Comparison of ENCODE assay signal across 24 cellular contexts in the genomic region with DNA sequence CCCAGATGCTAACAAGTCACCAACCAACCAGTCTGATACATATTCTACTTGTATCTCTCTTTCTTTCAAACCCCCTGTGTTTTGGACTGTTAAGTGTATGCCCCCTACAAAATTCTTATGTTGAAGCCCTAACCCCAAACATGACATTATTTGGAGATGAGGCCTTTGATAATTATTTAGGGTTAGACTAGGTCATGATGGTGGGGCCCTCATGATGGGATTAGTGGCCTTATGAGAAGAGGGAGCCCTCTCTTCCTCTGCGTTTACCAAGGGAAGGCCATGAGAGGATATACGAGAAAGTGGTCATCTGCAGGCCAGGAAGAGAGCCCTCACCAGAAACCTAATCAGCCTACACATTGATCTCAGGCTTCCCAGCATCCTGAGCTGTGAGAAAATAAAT. TPM values are rescaled to one million over a fixed set of nuclear protein-coding genes. Genes with fewer than 3 reads are reported as not detected.
A peak's percentile ranks its signal among the peaks of the same experiment; 100 is the strongest.
DNase-seq lines count a peak whose midpoint lies in the region; ATAC-seq, FAIRE-seq and TF ChIP-seq lines count a peak whose summit lies in the region.
"Had no signal": no experiment of that assay in that cellular context is flagged by ENCODE, and none has a peak within 500 bp of the region (broad histone marks: within the 10 kb centered on the region; RNA-seq: fewer than 3 reads in every experiment).

No MANE protein-coding gene starts in this region.

- CTCF ChIA-PET in GM12878 (lab: Yijun Ruan, JAX), result interaction anchor here (1.4 kb wide), 1 partner anchor 11 kb away, joined by 3 read pairs; no protein-coding TSS in a partner anchor

- H3K79me2 ChIP-seq in DOHH2 (ENCODE audit: control insufficient read depth, low read length) (peaks cover 86% of the 10 kb centered on the region), GM12878 (ENCODE audit: control insufficient read depth, insufficient read depth, low read length) (peaks cover 42% of the 10 kb centered on the region), keratinocyte (ENCODE audit: control insufficient read depth, insufficient read depth, low read length) (peaks cover 10% of the 10 kb centered on the region)

- SMC1A ChIA-PET in GM12878 (lab: Charles Lee; ENCODE audit: uncharacterized antibody, unreplicated experiment), result interaction anchor here (2.7 kb wide), 1 partner anchor 91 kb away, joined by 6 read pairs; no protein-coding TSS in a partner anchor

- intact Hi-C loops in GM12878 (cut with micrococcal nuclease; ENCODE audit: unreplicated experiment), result loop anchor here (5.0 kb wide), 1 partner anchor 93 kb away; no protein-coding TSS in a partner anchor

- H3K27ac ChIP-seq in BLaER1, result no peak overlapping the region
- peak overlapping the region; percentile 85 for H3K27ac ChIP-seq in DOHH2 (ENCODE audit: low read depth, low read length)
- H3K27ac ChIP-seq in GM12878 (ENCODE audit: control insufficient read depth, insufficient read depth), result no peak overlapping the region
- no peak overlapping the region for H3K27ac ChIP-seq in keratinocyte (ENCODE audit: control insufficient read depth, insufficient read depth, low read length)
- no peak overlapping the region for H3K27ac ChIP-seq in SJCRH30
- H3K27ac ChIP-seq: SJSA1 had no signal

- no TSS peak for BruUV-seq in GM12878 (replicated peaks; lab: Mats Ljungman, UMichigan)

- H3K36me3 ChIP-seq in BLaER1 (peaks cover 37% of the 10 kb centered on the region), DOHH2 (ENCODE audit: control insufficient read depth, low read length) (peaks cover 72% of the 10 kb centered on the region), GM12878 (ENCODE audit: control insufficient read depth in 2 of 2, insufficient read depth in 2 of 2, low read length in 1 of 2) (no peaks in the 10 kb centered on the region), keratinocyte (ENCODE audit: control insufficient read depth in 2 of 2, extremely low read depth in 1 of 2, insufficient read depth in 2 of 2, low read length in 2 of 2) (no peaks in the 10 kb centered on the region), SJCRH30 (no peaks in the 10 kb centered on the region)
- H3K36me3 ChIP-seq: SJSA1 had no signal

- no peak for FAIRE-seq in GM12878 (lab: Jason Lieb, UNC)
- FAIRE-seq in keratinocyte (lab: Jason Lieb, UNC), result peak; percentile 9
- FAIRE-seq: G401.6, HTR-8/SVneo, RCC 7860 had no signal

- dilution Hi-C loops in keratinocyte (cut with MboI; ENCODE audit: extremely low pct_ligation_motif_present, low sequenced_read_pairs), result no loop called here

- TF ChIP-seq RAD21 in GM12878 (IDR thresholded peaks at IDR 0.05; ENCODE audit: insufficient read depth, low read depth, low read length), result no peak

- ATAC-seq in GM12878, result no peak

- TF ChIP-seq POLR2A in GM12878 (IDR thresholded peaks at IDR 0.05; ENCODE audit: low read depth, low read length), result no peak

- H3K4me2 ChIP-seq in BLaER1, result peak overlapping the region; percentile 92
- peak overlapping the region; percentile 86 for H3K4me2 ChIP-seq in DOHH2 (ENCODE audit: low read length)
- H3K4me2 ChIP-seq in GM12878 (ENCODE audit: control insufficient read depth, insufficient read depth), result peak overlapping the region; percentile 39; the same call in 1 of the 2 replicates
- no peak overlapping the region for H3K4me2 ChIP-seq in keratinocyte (ENCODE audit: control insufficient read depth, extremely low read depth, insufficient read depth, low read depth, low read length)

- H3K9me2 ChIP-seq in DOHH2 (replicated peaks; ENCODE audit: control insufficient read depth, low read length), result no peaks in the 10 kb centered on the region

- TF ChIP-seq EP300 in GM12878 (IDR thresholded peaks at IDR 0.05; ENCODE audit: borderline replicate concordance in 1 of 2, control insufficient read depth in 1 of 2, low read depth in 2 of 2, low read length in 2 of 2), result no peak

- H2AFZ ChIP-seq in GM12878 (ENCODE audit: control insufficient read depth, low read depth, low read length) (no peak overlapping the region), keratinocyte (ENCODE audit: control insufficient read depth, low read length) (no peak overlapping the region)

- H3K9ac ChIP-seq in BLaER1 (no peak overlapping the region), GM12878 (ENCODE audit: control insufficient read depth, insufficient read depth, low read length) (no peak overlapping the region), keratinocyte (ENCODE audit: control insufficient read depth, extremely low read depth, insufficient read depth, low read length) (no peak overlapping the region)

- no peaks in the 10 kb centered on the region for H3K9me1 ChIP-seq in keratinocyte (ENCODE audit: control insufficient read depth, extremely low read depth, insufficient read depth, low read length)

- WGBS in GM12878 (ENCODE audit: insufficient coverage, insufficient replicate concordance, low lambda C conversion rate, missing lambda C conversion rate), result 47% methylated on average over 2 of the region's 2 CpGs

- no peak for TF ChIP-seq CTCF in DOHH2 (IDR thresholded peaks at IDR 0.05; ENCODE audit: low read depth, low read length, poor library complexity, severe bottlenecking)
- no peak for TF ChIP-seq CTCF in GM12878 (IDR thresholded peaks at IDR 0.05 in 2 of 3, conservative IDR thresholded peaks at IDR 0.05 in 1 of 3; ENCODE audit: control insufficient read depth in 2 of 3, extremely low read depth in 1 of 3, insufficient read depth in 1 of 3, low read depth in 3 of 3, low read length in 3 of 3)
- TF ChIP-seq CTCF in keratinocyte (optimal IDR thresholded peaks at IDR 0.05 in 1 of 3, IDR thresholded peaks at IDR 0.05 in 1 of 3, conservative IDR thresholded peaks at IDR 0.05 in 1 of 3; ENCODE audit: extremely low read depth in 1 of 3, insufficient read depth in 2 of 3, low read length in 3 of 3), result no peak

- H3K27me3 ChIP-seq in BLaER1 (no peaks in the 10 kb centered on the region), DOHH2 (ENCODE audit: control insufficient read depth, low read length) (no peaks in the 10 kb centered on the region), GM12878 (replicated peaks in 1 of 2; ENCODE audit: control insufficient read depth in 2 of 2, insufficient read depth in 2 of 2, low read length in 1 of 2) (peaks cover 0 to 4% of the 10 kb centered on the region in 2 experiments; a peak in 2 of 4 replicates), keratinocyte (ENCODE audit: control insufficient read depth, extremely low read depth, insufficient read depth, low read length) (no peaks in the 10 kb centered on the region), SJCRH30 (no peaks in the 10 kb centered on the region)

- in situ Hi-C loops in GM12878 (cut with MboI), result no loop called here

- POLR2A ChIA-PET in GM12878 (lab: Charles Lee), result no interaction called here

- H3K9me3 ChIP-seq in BLaER1 (peaks cover 39% of the 10 kb centered on the region), DOHH2 (ENCODE audit: control insufficient read depth, insufficient read depth, low read length) (peaks cover 10% of the 10 kb centered on the region), GM12878 (replicated peaks; ENCODE audit: control insufficient read depth, insufficient read depth, low read length) (peaks cover 10% of the 10 kb centered on the region; the same call in 2 of the 3 replicates), keratinocyte (ENCODE audit: control insufficient read depth, low read depth, low read length) (no peaks in the 10 kb centered on the region), SJCRH30 (replicated peaks) (no peaks in the 10 kb centered on the region)
- H3K9me3 ChIP-seq: SJSA1 had no signal

- H3F3A ChIP-seq in DOHH2 (ENCODE audit: control insufficient read depth, insufficient read depth), result peaks cover 19% of the 10 kb centered on the region

- DNase-seq in GM12878 (ENCODE audit: low read depth, low spot score), result no peak
- no peak for DNase-seq in keratinocyte (ENCODE audit: low read depth, low spot score)
- DNase-seq in dermis blood vessel endothelial cell, result no peak
- no peak for DNase-seq in middle frontal gyrus (ENCODE audit: extremely low spot score, low spot score)
- DNase-seq in SJCRH30, result no peak
- DNase-seq: CD8-positive, alpha-beta memory T cell; GOT3; HCEC 1CT; IMR-90; KG1; NCI-H1048; NCI-H1417; NCI-H1694 treated with DMSO at 0.1 percent for 48 hours; NCI-H2081; NCI-H2227 treated with DMSO at 0.1 percent for 48 hours; NCI-H510A; NCI-H69 had no signal

- no peaks in the 10 kb centered on the region for H4K20me1 ChIP-seq in BLaER1
- H4K20me1 ChIP-seq in DOHH2 (ENCODE audit: control insufficient read depth, insufficient read depth, low read depth, low read length), result peaks cover 62% of the 10 kb centered on the region
- H4K20me1 ChIP-seq in GM12878 (ENCODE audit: control insufficient read depth, insufficient read depth), result no peaks in the 10 kb centered on the region
- H4K20me1 ChIP-seq in keratinocyte (ENCODE audit: control insufficient read depth, extremely low read depth, insufficient read depth, low read length), result no peaks in the 10 kb centered on the region

- peaks cover 36% of the 10 kb centered on the region for H3K4me1 ChIP-seq in BLaER1
- H3K4me1 ChIP-seq in DOHH2 (ENCODE audit: control insufficient read depth, low read length), result peaks cover 79% of the 10 kb centered on the region
- H3K4me1 ChIP-seq in GM12878 (ENCODE audit: control insufficient read depth, insufficient read depth, low read length), result peaks cover 16% of the 10 kb centered on the region; the same call in 1 of the 2 replicates
- H3K4me1 ChIP-seq in keratinocyte (ENCODE audit: control insufficient read depth, extremely low read depth, insufficient read depth, low read length), result peaks cover 37% of the 10 kb centered on the region
- H3K4me1 ChIP-seq in SJCRH30, result no peaks in the 10 kb centered on the region
- H3K4me1 ChIP-seq: SJSA1 had no signal

- H3K4me3 ChIP-seq in BLaER1 (0 out of 2 replicates have a peak overlapping the region, but pooled peaks have one; percentile 27), DOHH2 (ENCODE audit: low read length) (peak overlapping the region; percentile 92), GM12878 (peak overlapping the region; percentile 33; the same call in 1 of the 2 replicates), keratinocyte (ENCODE audit: control insufficient read depth in 2 of 3, extremely low read depth in 1 of 3, insufficient read depth in 2 of 3, low read depth in 1 of 3, low read length in 3 of 3) (no peak overlapping the region), SJCRH30 (no peak overlapping the region)
- H3K4me3 ChIP-seq: SJSA1 had no signal

- RAD21 ChIA-PET in GM12878 (lab: Charles Lee; ENCODE audit: unreplicated experiment), result no interaction called here

RNA-seq across cellular contexts. Expression of gene RAPGEF5, which starts 2.5 kb away (rescaled TPM):
- 20.1 and 24.4 TPM in 2 replicates for total RNA-seq in GM12878 (2013; cell fraction: nucleolus; rRNA removed)
- total RNA-seq in GM12878 (2014; rRNA removed) (1.9 and 2.2 TPM in 2 replicates), GM12878 (2014; rRNA removed; fragmentation: Illumina TruSeq; extraction: Trizol) (3.2 and 4.2 TPM in 2 replicates), GM12878 (2021) (4.0 and 4.3 TPM in 2 replicates), dermis blood vessel endothelial cell (176 and 269 TPM in 2 replicates)
- 1.8 TPM for polyA plus RNA-seq in GM12878 (2011; ENCODE audit: low read depth)
- polyA plus RNA-seq in GM12878 (2011; rRNA removed) (0.56 and 0.57 TPM in 2 replicates), GM12878 (2014; fragmentation: Illumina TruSeq; extraction: Trizol) (1.6 and 1.9 TPM in 2 replicates), GM12878 (2014; fragmentation: Nextera tagmentation; extraction: Ambion mirVana) (under 1 TPM; 0.38 to 0.39 TPM), GM12878 (2014; rRNA removed) (1.7 and 1.8 TPM in 2 replicates), GM12878 (2016; fragmentation: Nextera tagmentation; extraction: Ambion mirVana) (under 1 TPM in 1 of 2 experiments, not detected in 1; 0.88 TPM), keratinocyte (1.3 to 2.1 TPM (median 1.5 TPM) in 3 replicates)
- 0.18 and 0.39 TPM in 2 replicates for polyA plus RNA-seq in GM12878 (2011; cell fraction: cytosol; rRNA removed)
- polyA plus RNA-seq in GM12878 (2011; cell fraction: nucleus; rRNA removed), result 0.88 and 0.95 TPM in 2 replicates
- polyA plus RNA-seq in GM12878 (2012), result 1.3 and 2.2 TPM in 2 replicates
- polyA minus RNA-seq in GM12878 (2011; rRNA and poly(A)+ RNA removed), result 1.9 and 2.7 TPM in 2 replicates
- polyA minus RNA-seq in GM12878 (2011; cell fraction: cytosol; rRNA and poly(A)+ RNA removed), result 0.52 and 0.53 TPM in 2 replicates
- polyA minus RNA-seq in GM12878 (2011; cell fraction: nucleus; rRNA and poly(A)+ RNA removed), result 4.6 and 5.3 TPM in 2 replicates
- polyA plus RNA-seq in keratinocyte (2011; ENCODE audit: low read depth), result 8.3 TPM
- polyA plus RNA-seq in keratinocyte (2011; cell fraction: cytosol; rRNA removed), result 0.57 and 1.4 TPM in 2 replicates
- 2.6 and 3.2 TPM in 2 replicates for polyA plus RNA-seq in keratinocyte (2011; cell fraction: nucleus; rRNA removed)
- 1.3 and 1.7 TPM in 2 replicates for polyA plus RNA-seq in keratinocyte (2012; ENCODE audit: low replicate concordance)
- 1.3 to 9.2 TPM (median 5.7 TPM) in 3 replicates for polyA minus RNA-seq in keratinocyte
- 2.3 TPM for polyA minus RNA-seq in keratinocyte (2011; cell fraction: cytosol; rRNA and poly(A)+ RNA removed)
- 9.8 and 17.4 TPM in 2 replicates for polyA minus RNA-seq in keratinocyte (2011; cell fraction: nucleus; rRNA and poly(A)+ RNA removed)
- 0.03 and 0.14 TPM in 2 replicates for total RNA-seq in SJCRH30 (2014; rRNA removed; shearing (Covaris generic))
- polyA plus RNA-seq: CD14-positive monocyte had no signal

Comparison
In these comparisons a context has a peak if more than half of its experiments do, and no peak if none do; other contexts are left out.
1. H3K4me3 ChIP-seq: peak in BLaER1 (single experiment), DOHH2 (single experiment) and GM12878 (single experiment); none in keratinocyte (0 of 3) and SJCRH30 (single experiment).